In genomic region chr12:104634852-104635251, GRCh38 we compare ENCODE assay signal across 19 cellular contexts.
A peak's percentile ranks its signal among the peaks of the same experiment; 100 is the strongest.
DNase-seq lines count a peak whose midpoint lies in the region; ATAC-seq, FAIRE-seq and TF ChIP-seq lines count a peak whose summit lies in the region.
"Had no signal": no experiment of that assay in that cellular context is flagged by ENCODE, and none has a peak within 500 bp of the region (broad histone marks: within the 10 kb centered on the region; RNA-seq: fewer than 3 reads in every experiment).

No MANE protein-coding gene starts in this region.

- WGBS in A549 (ENCODE audit: missing lambda C conversion rate), result 86% methylated on average over 3 of the region's 3 CpGs

- no peak for TF ChIP-seq EP300 in A549 (IDR thresholded peaks at IDR 0.05)

- no peak overlapping the region for H3K27ac ChIP-seq in A549
- no peak overlapping the region for H3K27ac ChIP-seq in CD4-positive, CD25-positive, alpha-beta regulatory T cell (ENCODE audit: insufficient read depth, low read length, poor library complexity, severe bottlenecking)
- H3K27ac ChIP-seq: C4-2B had no signal

- peak overlapping the region in 2 of 3 donors; percentile 87 to 89 for H3K27ac Mint-ChIP-seq in CD4-positive, CD25-positive, alpha-beta regulatory T cell
- H3K27ac Mint-ChIP-seq in T-helper 17 cell (peak overlapping the region; percentile 19), naive B cell (peak overlapping the region in 4 of 6 donors; percentile 37 to 90 (median 64))
- no peak overlapping the region for H3K27ac Mint-ChIP-seq in activated CD8-positive, alpha-beta T cell treated with anti-CD3 and anti-CD28 coated beads for 36 hours
- H3K27ac Mint-ChIP-seq: CD8-positive, alpha-beta T cell; GM23338 had no signal

- POLR2A ChIA-PET in A549 (lab: Yijun Ruan, JAX), result no interaction called here
- POLR2A ChIA-PET in activated CD8-positive, alpha-beta T cell treated with anti-CD3 and anti-CD28 coated beads for 36 hours (lab: Charles Lee), result no interaction called here

- no peaks in the 10 kb centered on the region for H3K9me3 Mint-ChIP-seq in CD4-positive, CD25-positive, alpha-beta regulatory T cell
- peaks cover 0 to 8% (median 3%) of the 10 kb centered on the region in 7 donors for H3K9me3 Mint-ChIP-seq in naive B cell
- peaks cover 6% of the 10 kb centered on the region for H3K9me3 Mint-ChIP-seq in activated CD8-positive, alpha-beta T cell treated with anti-CD3 and anti-CD28 coated beads for 36 hours
- H3K9me3 Mint-ChIP-seq: CD8-positive, alpha-beta T cell had no signal

- no peak for TF ChIP-seq RAD21 in A549 (conservative IDR thresholded peaks at IDR 0.05 in 1 of 2, IDR thresholded peaks at IDR 0.05 in 1 of 2)

- TF ChIP-seq CTCF in A549 (IDR thresholded peaks at IDR 0.05) (no peak), BE2C (IDR thresholded peaks at IDR 0.05; ENCODE audit: low read depth, low read length) (no peak)
- no peak for TF ChIP-seq CTCF in activated CD8-positive, alpha-beta T cell treated with anti-CD3 and anti-CD28 coated beads for 36 hours (IDR thresholded peaks at IDR 0.05)

- H3K27me3 ChIP-seq in CD4-positive, CD25-positive, alpha-beta regulatory T cell (ENCODE audit: control insufficient read depth, insufficient read depth, low read length), result no peaks in the 10 kb centered on the region
- no peaks in the 10 kb centered on the region for H3K27me3 ChIP-seq in BE2C

- FAIRE-seq in A549 (lab: Jason Lieb, UNC), result no peak
- FAIRE-seq: GM12878, GM19239, H54 had no signal

- H3K4me1 Mint-ChIP-seq in CD4-positive, CD25-positive, alpha-beta regulatory T cell, result peaks cover 22 to 85% (median 64%) of the 10 kb centered on the region in 4 donors
- peaks cover 36% of the 10 kb centered on the region for H3K4me1 Mint-ChIP-seq in T-helper 17 cell
- peaks cover 26 to 72% (median 42%) of the 10 kb centered on the region in 3 donors for H3K4me1 Mint-ChIP-seq in naive B cell
- H3K4me1 Mint-ChIP-seq in activated CD8-positive, alpha-beta T cell treated with anti-CD3 and anti-CD28 coated beads for 36 hours (ENCODE audit: low read depth), result peaks cover 40% of the 10 kb centered on the region

- intact Hi-C loops in activated CD8-positive, alpha-beta T cell treated with anti-CD3 and anti-CD28 coated beads for 36 hours (cut with micrococcal nuclease), result no loop called here

- no peak overlapping the region for H3K4me2 ChIP-seq in A549
- H3K4me2 ChIP-seq: GM23338 had no signal

- H3K4me3 ChIP-seq in A549 (no peak overlapping the region), BE2C (ENCODE audit: low read depth, low read length) (no peak overlapping the region)
- no peak overlapping the region for H3K4me3 ChIP-seq in CD4-positive, CD25-positive, alpha-beta regulatory T cell (ENCODE audit: low read depth, low read length)
- H3K4me3 ChIP-seq: GM12878, GM23338 had no signal

- ATAC-seq in A549 (no peak), T-helper 17 cell (no peak), naive B cell (ENCODE audit: low read depth in 2 of 2) (no peak), GM21447 (IDR thresholded peaks at IDR 0.05; ENCODE audit: unreplicated experiment) (no peak)
- ATAC-seq in CD4-positive, CD25-positive, alpha-beta regulatory T cell (ENCODE audit: low read depth in 2 of 2), result no peak
- no peak for ATAC-seq in activated CD8-positive, alpha-beta T cell treated with anti-CD3 and anti-CD28 coated beads for 36 hours
- ATAC-seq: CD8-positive, alpha-beta T cell; GM12878; GM23338; HCT116 had no signal

- H3K27me3 Mint-ChIP-seq in CD4-positive, CD25-positive, alpha-beta regulatory T cell, result no peaks in the 10 kb centered on the region
- H3K27me3 Mint-ChIP-seq in T-helper 17 cell (no peaks in the 10 kb centered on the region), naive B cell (no peaks in the 10 kb centered on the region)
- no peaks in the 10 kb centered on the region for H3K27me3 Mint-ChIP-seq in activated CD8-positive, alpha-beta T cell treated with anti-CD3 and anti-CD28 coated beads for 36 hours

- TF ChIP-seq POLR2A in A549 (IDR thresholded peaks at IDR 0.05; ENCODE audit: low read length), result no peak

- peaks cover 25% of the 10 kb centered on the region for H3K36me3 Mint-ChIP-seq in CD4-positive, CD25-positive, alpha-beta regulatory T cell
- peaks cover 2% of the 10 kb centered on the region for H3K36me3 Mint-ChIP-seq in T-helper 17 cell (ENCODE audit: low read depth)
- peaks cover 11 to 16% of the 10 kb centered on the region in 2 donors for H3K36me3 Mint-ChIP-seq in naive B cell
- H3K36me3 Mint-ChIP-seq in activated CD8-positive, alpha-beta T cell treated with anti-CD3 and anti-CD28 coated beads for 36 hours (ENCODE audit: low read depth), result peaks cover 10% of the 10 kb centered on the region

- no peak for DNase-seq in A549 (ENCODE audit: low read depth in 1 of 2, low spot score in 1 of 2)
- no peak for DNase-seq in CD4-positive, CD25-positive, alpha-beta regulatory T cell
- DNase-seq in T-helper 17 cell, result no peak
- no peak for DNase-seq in naive B cell
- DNase-seq in HCEC 1CT, result no peak
- DNase-seq in activated CD8-positive, alpha-beta T cell treated with anti-CD3 and anti-CD28 coated beads for 36 hours, result no peak
- no peak for DNase-seq in BE2C
- DNase-seq: ACHN; Calu3; CD8-positive, alpha-beta T cell; DND-41; EL had no signal

- CTCF ChIA-PET in A549 (lab: Yijun Ruan, JAX), result interaction anchor here (1.6 to 2.1 kb wide), 2 partner anchors 34 to 253 kb away, joined by 3 to 4 read pairs; no protein-coding TSS in a partner anchor
- CTCF ChIA-PET in activated CD8-positive, alpha-beta T cell treated with anti-CD3 and anti-CD28 coated beads for 36 hours (lab: Charles Lee), result interaction anchor here (0.6 kb wide), 1 partner anchor 198 kb away, joined by 3 read pairs; no protein-coding TSS in a partner anchor

- no peaks in the 10 kb centered on the region for H3K9me3 ChIP-seq in A549
- H3K9me3 ChIP-seq in CD4-positive, CD25-positive, alpha-beta regulatory T cell (ENCODE audit: control insufficient read depth in 2 of 2, low read length in 2 of 2), result no peaks in the 10 kb centered on the region
- H3K9me3 ChIP-seq in T-helper 17 cell (ENCODE audit: control insufficient read depth, low read length, poor library complexity, severe bottlenecking), result no peaks in the 10 kb centered on the region
- no peaks in the 10 kb centered on the region; the same call in none of the 2 replicates for H3K9me3 ChIP-seq in BE2C

- H3K4me3 Mint-ChIP-seq in CD4-positive, CD25-positive, alpha-beta regulatory T cell, result no peak overlapping the region
- H3K4me3 Mint-ChIP-seq in T-helper 17 cell (no peak overlapping the region), naive B cell (no peak overlapping the region)
- H3K4me3 Mint-ChIP-seq in activated CD8-positive, alpha-beta T cell treated with anti-CD3 and anti-CD28 coated beads for 36 hours, result no peak overlapping the region
- H3K4me3 Mint-ChIP-seq: CD8-positive, alpha-beta T cell; GM23338 had no signal

- H3K36me3 ChIP-seq in CD4-positive, CD25-positive, alpha-beta regulatory T cell (ENCODE audit: control insufficient read depth, insufficient read depth, low read length), result peaks cover 6% of the 10 kb centered on the region
- no peaks in the 10 kb centered on the region for H3K36me3 ChIP-seq in BE2C

- no peaks in the 10 kb centered on the region for H3K4me1 ChIP-seq in A549
- H3K4me1 ChIP-seq in CD4-positive, CD25-positive, alpha-beta regulatory T cell (ENCODE audit: control insufficient read depth, insufficient read depth, low read length, poor library complexity, severe bottlenecking), result peaks cover 22% of the 10 kb centered on the region
- no peaks in the 10 kb centered on the region for H3K4me1 ChIP-seq in BE2C

TF ChIP-seq in A549, 52 proteins besides CTCF, POLR2A, EP300 and RAD21:
- TF ChIP-seq MAFK (IDR thresholded peaks at IDR 0.05; ENCODE audit: partially characterized antibody) (peak; percentile 68), NPAS2 (CRISPR knock-in tag; IDR thresholded peaks at IDR 0.05; ENCODE audit: borderline replicate concordance) (no peak), GATA3 (IDR thresholded peaks at IDR 0.05; ENCODE audit: borderline replicate concordance) (no peak)
